16 cellular contexts compared by ENCODE assay signal in the genomic region with DNA sequence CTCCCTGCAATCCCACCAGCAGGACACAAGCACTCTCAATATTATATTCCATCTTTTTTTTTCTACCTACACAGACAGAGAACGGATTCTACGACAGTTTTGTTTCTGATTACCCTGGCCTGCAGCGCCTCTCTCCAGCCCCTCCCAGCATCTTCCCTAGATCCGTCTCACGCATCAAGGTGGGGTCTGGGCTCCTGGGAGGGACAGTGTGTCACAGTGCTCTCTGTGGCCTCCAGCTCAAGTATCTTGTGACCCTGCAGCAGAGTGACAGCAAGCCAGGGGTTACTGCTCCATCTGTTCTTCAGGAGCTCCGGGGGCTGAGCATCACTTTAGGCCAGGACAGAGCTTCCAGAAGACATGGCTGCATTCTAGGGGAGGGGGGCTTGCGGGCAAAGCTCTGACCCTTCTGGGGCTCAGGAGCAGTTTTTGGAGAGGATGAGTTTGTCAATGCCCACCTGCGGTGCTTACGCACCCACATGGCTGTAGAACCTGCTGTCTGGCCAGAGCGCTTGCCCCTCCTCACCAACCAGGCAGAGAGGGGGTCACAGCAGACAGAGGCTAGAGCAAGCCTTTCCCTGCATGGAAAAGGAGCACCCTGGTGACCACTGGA. TPM values are rescaled to one million over a fixed set of nuclear protein-coding genes. Genes with fewer than 3 reads are reported as not detected.
DNase-seq lines count a peak whose midpoint lies in the region; ATAC-seq and TF ChIP-seq lines count a peak whose summit lies in the region.
"Had no signal": no experiment of that assay in that cellular context is flagged by ENCODE, and none has a peak within 500 bp of the region (broad histone marks: within the 10 kb centered on the region; RNA-seq: fewer than 3 reads in every experiment).

No MANE protein-coding gene starts in this region.

- no peaks in the 10 kb centered on the region for H3K79me1 ChIP-seq in neuronal stem cell (ENCODE audit: low read depth, low read length)

- H4K8ac ChIP-seq in neuronal stem cell (ENCODE audit: low read depth, low read length): peak overlapping the region; percentile 78

- no peaks in the 10 kb centered on the region for H3F3A ChIP-seq in SK-N-SH (replicated peaks; ENCODE audit: insufficient read depth)

- H3K23ac ChIP-seq in neuronal stem cell (ENCODE audit: low read depth, low read length, poor library complexity): no peak overlapping the region

- H3K36me3 Mint-ChIP-seq in stimulated activated naive CD8-positive, alpha-beta T cell treated with anti-CD3 and anti-CD28 coated beads, Interleukin-15, Interleukin-2, amounts not matched to agents 100 ng/mL and 50 ng/mL, for 24 hours (ENCODE audit: low read depth): peaks cover 12% of the 10 kb centered on the region

- H3K9ac ChIP-seq in SK-N-SH (no peak overlapping the region), neuronal stem cell (ENCODE audit: low read depth, low read length, poor library complexity) (no peak overlapping the region)
- H3K9ac ChIP-seq: GM23248 had no signal

- H3K27ac ChIP-seq in SK-N-SH (ENCODE audit: low read depth in 2 of 2, low read length in 1 of 2) (no peak overlapping the region), neuronal stem cell (replicated peaks; ENCODE audit: low read length) (no peak overlapping the region), transverse colon (no peak overlapping the region)
- H3K27ac ChIP-seq: GM23248 had no signal

- TF ChIP-seq EP300 in SK-N-SH (IDR thresholded peaks at IDR 0.05; ENCODE audit: borderline replicate concordance in 1 of 2, low read depth in 1 of 2, low read length in 1 of 2): no peak
- no peak for TF ChIP-seq EP300 in transverse colon (IDR thresholded peaks at IDR 0.05; ENCODE audit: low read depth)

- no peak overlapping the region for H3K4me3 ChIP-seq in SK-N-SH (ENCODE audit: low read depth in 2 of 2, low read length in 1 of 2)
- no peak overlapping the region for H3K4me3 ChIP-seq in neuronal stem cell (ENCODE audit: low read length in 2 of 2)
- no peak overlapping the region for H3K4me3 ChIP-seq in transverse colon
- H3K4me3 ChIP-seq: GM23248 had no signal

- H3K4me2 ChIP-seq in SK-N-SH (no peak overlapping the region), neuronal stem cell (ENCODE audit: insufficient read depth, low read length, poor library complexity, severe bottlenecking) (no peak overlapping the region)

- H2BK12ac ChIP-seq in neuronal stem cell (ENCODE audit: low read length): no peak overlapping the region

- no peaks in the 10 kb centered on the region for H3K27me3 Mint-ChIP-seq in stimulated activated naive CD8-positive, alpha-beta T cell treated with anti-CD3 and anti-CD28 coated beads, Interleukin-15, Interleukin-2, amounts not matched to agents 100 ng/mL and 50 ng/mL, for 24 hours
- H3K27me3 Mint-ChIP-seq: CD8-positive, alpha-beta memory T cell had no signal

- H3K18ac ChIP-seq in neuronal stem cell (ENCODE audit: low read length): no peak overlapping the region

- in situ Hi-C loops in transverse colon (cut with MboI; ENCODE audit: low pct_ligation_motif_present in 1 of 4, low pct_unique_long_range_greater_than_20kb in 1 of 4, low sequenced_read_pairs in 3 of 4): no loop called here

- no peak overlapping the region for H3K14ac ChIP-seq in neuronal stem cell (ENCODE audit: low read length)

- TF ChIP-seq RAD21 in SK-N-SH (IDR thresholded peaks at IDR 0.05; ENCODE audit: low read length): no peak

- no peak overlapping the region for H3K4ac ChIP-seq in neuronal stem cell (ENCODE audit: low read length)

- no peaks in the 10 kb centered on the region; a peak in 1 of 4 replicates for H3K4me1 ChIP-seq in SK-N-SH (ENCODE audit: control insufficient read depth in 1 of 2, insufficient read depth in 2 of 2, low read depth in 1 of 2, low read length in 1 of 2)
- H3K4me1 ChIP-seq in neuronal stem cell (ENCODE audit: control insufficient read depth in 2 of 2, insufficient read depth in 1 of 2, low read depth in 1 of 2, low read length in 2 of 2): peaks cover 0 to 7% of the 10 kb centered on the region in 2 donors
- H3K4me1 ChIP-seq in transverse colon: no peaks in the 10 kb centered on the region

- intact Hi-C loops in transverse colon (cut with DNase I; ENCODE audit: low total_unique reads): no loop called here

- no peak overlapping the region for H4K91ac ChIP-seq in neuronal stem cell (ENCODE audit: low read depth, low read length, poor library complexity)

- H3K79me2 ChIP-seq in SK-N-SH (ENCODE audit: insufficient read depth): no peaks in the 10 kb centered on the region

- no peak overlapping the region for H2BK5ac ChIP-seq in neuronal stem cell (ENCODE audit: low read length)

- peak; percentile 11 for DNase-seq in SK-N-SH
- DNase-seq in stimulated activated naive CD8-positive, alpha-beta T cell treated with anti-CD3 and anti-CD28 coated beads, Interleukin-15, Interleukin-2, amounts not matched to agents 100 U/mL and 50 U/mL, for 24 hours: no peak
- no peak for DNase-seq in neuronal stem cell (ENCODE audit: low spot score)
- DNase-seq in transverse colon: no peak
- no peak for DNase-seq in SK-N-DZ (ENCODE audit: low spot score)
- DNase-seq: 8988T; CD8-positive, alpha-beta memory T cell; DMS79 treated with DMSO at 0.1 percent for 48 hours; GM23248; NCI-H187 treated with DMSO at 0.1 percent for 48 hours; NCI-H526 treated with DMSO at 0.1 percent for 48 hours; OCI-M1 had no signal

- H3K9me3 Mint-ChIP-seq in stimulated activated naive CD8-positive, alpha-beta T cell treated with anti-CD3 and anti-CD28 coated beads, Interleukin-15, Interleukin-2, amounts not matched to agents 100 ng/mL and 50 ng/mL, for 24 hours: no peaks in the 10 kb centered on the region
- H3K9me3 Mint-ChIP-seq: CD8-positive, alpha-beta memory T cell had no signal

- TF ChIP-seq POLR2A in transverse colon (IDR thresholded peaks at IDR 0.05): no peak

- no peak overlapping the region for H2BK120ac ChIP-seq in neuronal stem cell (ENCODE audit: low read depth, low read length)

- H3K9me2 ChIP-seq in SK-N-SH: no peaks in the 10 kb centered on the region

- no peak overlapping the region for H2AFZ ChIP-seq in SK-N-SH (ENCODE audit: low read depth)
- no peak overlapping the region for H2AFZ ChIP-seq in neuronal stem cell (ENCODE audit: low read length)
- H2AFZ ChIP-seq: GM23248 had no signal

- no peak for ATAC-seq in SK-N-SH treated with all-trans-retinoic acid at 6 μM for 48 hours
- ATAC-seq in stimulated activated naive CD8-positive, alpha-beta T cell treated with anti-CD3 and anti-CD28 coated beads, Interleukin-15, Interleukin-2, amounts not matched to agents 100 U/mL and 50 U/mL, for 24 hours: no peak
- no peak for ATAC-seq in GM21526 (IDR thresholded peaks at IDR 0.05; ENCODE audit: low FRiP score, unreplicated experiment)

- peaks cover 27% of the 10 kb centered on the region for H3K4me1 Mint-ChIP-seq in stimulated activated naive CD8-positive, alpha-beta T cell treated with anti-CD3 and anti-CD28 coated beads, Interleukin-15, Interleukin-2, amounts not matched to agents 100 ng/mL and 50 ng/mL, for 24 hours (ENCODE audit: low read depth)

- TF ChIP-seq CTCF in SK-N-SH (IDR thresholded peaks at IDR 0.05) (no peak), transverse colon (IDR thresholded peaks at IDR 0.05) (no peak)

- H2AK5ac ChIP-seq in neuronal stem cell (ENCODE audit: low read depth, low read length): no peak overlapping the region

- POLR2A ChIA-PET in SK-N-SH (lab: Yijun Ruan, JAX): interaction anchor here (0.6 kb wide), 1 partner anchor 246 kb away, joined by 3 read pairs; no protein-coding TSS in a partner anchor

- no peaks in the 10 kb centered on the region for H3K9me3 ChIP-seq in SK-N-SH
- H3K9me3 ChIP-seq in neuronal stem cell (replicated peaks in 1 of 2; ENCODE audit: control insufficient read depth in 2 of 2, insufficient read depth in 1 of 2, low read depth in 1 of 2, low read length in 2 of 2): no peaks in the 10 kb centered on the region
- H3K9me3 ChIP-seq in transverse colon: no peaks in the 10 kb centered on the region

- H2BK15ac ChIP-seq in neuronal stem cell (ENCODE audit: low read length): peak overlapping the region; percentile 44

- H3K27me3 ChIP-seq in SK-N-SH (ENCODE audit: insufficient read depth): peaks cover 8% of the 10 kb centered on the region; the same call in 1 of the 2 replicates
- H3K27me3 ChIP-seq in neuronal stem cell (ENCODE audit: control insufficient read depth in 3 of 3, insufficient read depth in 3 of 3, low read depth in 1 of 3, low read length in 3 of 3): peaks cover 0 to 9% (median 0%) of the 10 kb centered on the region in 3 experiments
- peaks cover 1% of the 10 kb centered on the region for H3K27me3 ChIP-seq in transverse colon

- CTCF ChIA-PET in SK-N-SH (lab: Yijun Ruan, JAX): interaction anchor here (0.8 to 2.0 kb wide), 4 partner anchors 18 to 180 kb away, joined by 3 to 11 read pairs (median 4); a partner anchor contains a TSS

- no peaks in the 10 kb centered on the region for H4K20me1 ChIP-seq in SK-N-SH (ENCODE audit: insufficient read depth)

- no peak overlapping the region for H3K4me3 Mint-ChIP-seq in stimulated activated naive CD8-positive, alpha-beta T cell treated with anti-CD3 and anti-CD28 coated beads, Interleukin-15, Interleukin-2, amounts not matched to agents 100 ng/mL and 50 ng/mL, for 24 hours
- H3K4me3 Mint-ChIP-seq: CD8-positive, alpha-beta memory T cell had no signal

- H3K36me3 ChIP-seq in SK-N-SH (replicated peaks in 1 of 2; ENCODE audit: control insufficient read depth in 1 of 2, insufficient read depth in 2 of 2, low read length in 1 of 2) (no peaks in the 10 kb centered on the region), neuronal stem cell (replicated peaks in 1 of 2; ENCODE audit: control insufficient read depth in 2 of 2, insufficient read depth in 2 of 2, low read length in 2 of 2) (no peaks in the 10 kb centered on the region), transverse colon (no peaks in the 10 kb centered on the region)

- 84% methylated on average over 9 of the region's 10 CpGs for WGBS in SK-N-SH (ENCODE audit: low lambda C conversion rate)
- WGBS in neuronal stem cell (ENCODE audit: extremely low coverage in 2 of 2, insufficient read length in 2 of 2, insufficient replicate concordance in 1 of 2), 2 donors: no CpG with 5 or more reads among the region's 10 CpGs
- 87 to 90% methylated on average over 2 to 10 of the region's 10 CpGs for WGBS in transverse colon (ENCODE audit: low coverage in 1 of 2), 2 donors

- H3K27ac Mint-ChIP-seq in stimulated activated naive CD8-positive, alpha-beta T cell treated with anti-CD3 and anti-CD28 coated beads, Interleukin-15, Interleukin-2, amounts not matched to agents 100 ng/mL and 50 ng/mL, for 24 hours: peak overlapping the region; percentile 55

RNA-seq across cellular contexts. Expression of a gene that starts 22.6 kb away (rescaled TPM):
- 0.05 and 0.10 TPM in 2 replicates for polyA plus RNA-seq in SK-N-SH (2012; rRNA removed)
- 0.01 TPM in 2 replicates for polyA plus RNA-seq in SK-N-SH (2012; cell fraction: cytosol; rRNA removed)
- polyA plus RNA-seq in SK-N-SH (2012; cell fraction: nucleus; rRNA removed): 0.24 and 0.26 TPM in 2 replicates
- 0.03 TPM for polyA plus RNA-seq in neuronal stem cell (2013, experiment 1 of 2)
- polyA plus RNA-seq in neuronal stem cell (2013, experiment 2 of 2): 0.06 TPM
- total RNA-seq in transverse colon: 1 to 10 TPM; 2.5 to 8.3 (median 6.4) TPM
- polyA plus RNA-seq in SK-N-DZ (2014; cell fraction: cytosol; rRNA removed): 0.09 TPM in 1 of 2 replicates, not detected in the other
- polyA plus RNA-seq in SK-N-DZ (2014; cell fraction: nucleus; rRNA removed): 0.14 and 0.22 TPM in 2 replicates
- total RNA-seq: GM23248, RPMI7951 had no signal
- polyA plus RNA-seq: GM23248 had no signal

RNA-seq across cellular contexts. Expression of a gene that starts 43.7 kb away (rescaled TPM):
- 65.6 and 83.2 TPM in 2 replicates for polyA plus RNA-seq in SK-N-SH (2012; rRNA removed)
- 46.0 and 71.9 TPM in 2 replicates for polyA plus RNA-seq in SK-N-SH (2012; cell fraction: cytosol; rRNA removed)
- 81.6 and 98.7 TPM in 2 replicates for polyA plus RNA-seq in SK-N-SH (2012; cell fraction: nucleus; rRNA removed)
- 29.8 TPM for polyA plus RNA-seq in neuronal stem cell (2013, experiment 1 of 2)
- 30.1 TPM for polyA plus RNA-seq in neuronal stem cell (2013, experiment 2 of 2)
- total RNA-seq in transverse colon: 10 to 100 TPM; 40.4 to 76.4 (median 47.8) TPM
- polyA plus RNA-seq in SK-N-DZ (2014; cell fraction: cytosol; rRNA removed): 31.1 and 38.3 TPM in 2 replicates
- 30.9 and 32.2 TPM in 2 replicates for polyA plus RNA-seq in SK-N-DZ (2014; cell fraction: nucleus; rRNA removed)
